In genomic region chr2:187462839-187463238, GRCh38 we compare ENCODE assay signal across 17 cellular contexts. TPM values are rescaled to one million over a fixed set of nuclear protein-coding genes. Genes with fewer than 3 reads are reported as not detected.
DNase-seq lines count a peak whose midpoint lies in the region; ATAC-seq, FAIRE-seq and TF ChIP-seq lines count a peak whose summit lies in the region.
"Had no signal": no experiment of that assay in that cellular context is flagged by ENCODE, and none has a peak within 500 bp of the region (broad histone marks: within the 10 kb centered on the region; RNA-seq: fewer than 3 reads in every experiment).

No MANE protein-coding gene starts in this region.

- peak; percentile 43 for ATAC-seq in HG02885 (IDR thresholded peaks at IDR 0.05; ENCODE audit: poor library complexity, unreplicated experiment)
- no peak; the same call in 2 of the 3 replicates for ATAC-seq in HepG2
- no peak for ATAC-seq in HG03175 (IDR thresholded peaks at IDR 0.05; ENCODE audit: unreplicated experiment)

- 27% methylated on average over 4 of the region's 4 CpGs for WGBS in HepG2 (ENCODE audit: low lambda C conversion rate)

- H3K79me2 ChIP-seq in HepG2 (ENCODE audit: insufficient read depth, low read length): no peaks in the 10 kb centered on the region

- BruUV-seq in HepG2 (replicated peaks; lab: Mats Ljungman, UMichigan): no TSS peak

- no peak for TF ChIP-seq POLR2A in HepG2 (IDR thresholded peaks at IDR 0.05; ENCODE audit: insufficient read depth in 1 of 2, low read depth in 2 of 2, low read length in 2 of 2)

- in situ Hi-C loops in HepG2 (cut with HindIII; ENCODE audit: extremely low pct_ligation_motif_present, low pct_unique_long_range_greater_than_20kb): no loop called here

- no peaks in the 10 kb centered on the region for H3K27me3 ChIP-seq in HepG2 (ENCODE audit: control insufficient read depth in 1 of 2, insufficient read depth in 2 of 2, low read length in 2 of 2)

- peaks cover 20% of the 10 kb centered on the region for H3K4me1 Mint-ChIP-seq in endothelial cell (ENCODE audit: unreplicated experiment)
- H3K4me1 Mint-ChIP-seq: B cell had no signal

- TF ChIP-seq CTCF in endothelial cell (IDR thresholded peaks at IDR 0.05; ENCODE audit: unreplicated experiment) (no peak), HepG2 (CRISPR knock-in tag; IDR thresholded peaks at IDR 0.05) (no peak)

- H3K27ac Mint-ChIP-seq in endothelial cell (ENCODE audit: unreplicated experiment): peak overlapping the region; percentile 70
- H3K27ac Mint-ChIP-seq: B cell; CD4-positive, alpha-beta T cell had no signal

- no peak for TF ChIP-seq EP300 in HepG2 (IDR thresholded peaks at IDR 0.05; ENCODE audit: low read depth in 2 of 2, low read length in 2 of 2)
- TF ChIP-seq EP300 in HepG2 (CRISPR knock-in tag; IDR thresholded peaks at IDR 0.05; ENCODE audit: borderline replicate concordance): no peak

- no peak for FAIRE-seq in HepG2 (lab: Jason Lieb, UNC)
- FAIRE-seq: GM12892, GM19239 had no signal

- peak overlapping the region; percentile 66 for H3K4me3 Mint-ChIP-seq in endothelial cell (ENCODE audit: unreplicated experiment)
- H3K4me3 Mint-ChIP-seq: B cell; CD4-positive, alpha-beta T cell had no signal

- CTCF ChIA-PET in HepG2 (lab: Yijun Ruan, JAX; ENCODE audit: low intra/inter-chr PET ratio, low total read pairs): no interaction called here

- H3K27ac ChIP-seq in HepG2 (ENCODE audit: extremely low read length, insufficient read depth, low read length): no peak overlapping the region
- H3K27ac ChIP-seq: GM23248 had no signal

- H3K9me3 ChIP-seq in HepG2 (ENCODE audit: low read length): no peaks in the 10 kb centered on the region

- no peaks in the 10 kb centered on the region for H4K20me1 ChIP-seq in HepG2 (ENCODE audit: insufficient read depth, low read length)

- H3K4me2 ChIP-seq in HepG2 (ENCODE audit: low read depth, low read length): peak overlapping the region; percentile 64

- H3K4me1 ChIP-seq in HepG2 (ENCODE audit: insufficient read depth, low read length): peaks cover 12% of the 10 kb centered on the region

- H3K9ac ChIP-seq in HepG2 (ENCODE audit: insufficient read depth, low read depth, low read length): no peak overlapping the region
- H3K9ac ChIP-seq: GM23248 had no signal

- intact Hi-C loops in HepG2 (cut with micrococcal nuclease; ENCODE audit: unreplicated experiment): no loop called here

- TF ChIP-seq RAD21 in HepG2 (CRISPR knock-in tag; IDR thresholded peaks at IDR 0.05): no peak

- no peak overlapping the region for H3K4me3 ChIP-seq in HepG2 (replicated peaks in 1 of 3; ENCODE audit: insufficient read depth in 1 of 3, low read depth in 2 of 3, low read length in 3 of 3)
- H3K4me3 ChIP-seq: GM23248 had no signal

- H3K36me3 Mint-ChIP-seq in endothelial cell (ENCODE audit: low read depth, unreplicated experiment): peaks cover 3% of the 10 kb centered on the region

- POLR2A ChIA-PET in HepG2 (lab: Yijun Ruan, JAX): no interaction called here

- H2AFZ ChIP-seq in HepG2 (ENCODE audit: low read length): no peak overlapping the region
- H2AFZ ChIP-seq: GM23248 had no signal

- no peak for DNase-seq in endothelial cell (ENCODE audit: low spot score)
- DNase-seq in HepG2 (ENCODE audit: low spot score): peak; percentile 18
- DNase-seq in DMS 273 treated with DMSO at 0.1 percent for 48 hours (lab: John Stamatoyannopoulos, UW): no peak
- no peak for DNase-seq in germinal center (ENCODE audit: low spot score)
- DNase-seq in NCI-H1417 treated with DMSO at 0.1 percent for 48 hours (lab: John Stamatoyannopoulos, UW): no peak
- DNase-seq: C1 segment of cervical spinal cord; Calu3; CD4-positive, alpha-beta T cell; DMS79; GM23248; H7; KBM-7 had no signal

- H3K27me3 Mint-ChIP-seq in endothelial cell (ENCODE audit: unreplicated experiment): no peaks in the 10 kb centered on the region
- H3K27me3 Mint-ChIP-seq: B cell; CD4-positive, alpha-beta T cell had no signal

- no peaks in the 10 kb centered on the region for H3K9me3 Mint-ChIP-seq in endothelial cell (ENCODE audit: unreplicated experiment)
- H3K9me3 Mint-ChIP-seq: CD4-positive, alpha-beta T cell had no signal

- peaks cover 1 to 3% of the 10 kb centered on the region in 2 experiments; a peak in 3 of 5 replicates for H3K36me3 ChIP-seq in HepG2 (replicated peaks in 1 of 2; ENCODE audit: control insufficient read depth in 1 of 2, insufficient read depth in 2 of 2, low read length in 2 of 2)

TF ChIP-seq in HepG2, 621 proteins besides CTCF, POLR2A, EP300 and RAD21:
- TF ChIP-seq PAF1 (CRISPR knock-in tag; IDR thresholded peaks at IDR 0.05): peak; percentile 92
- TF ChIP-seq CREB1 (IDR thresholded peaks at IDR 0.05): no peak
- TF ChIP-seq CREB1 (CRISPR knock-in tag; IDR thresholded peaks at IDR 0.05): 0 out of 2 replicates have a peak, but pooled peaks have one; percentile 4
- no peak for TF ChIP-seq CC2D1A (CRISPR knock-in tag; IDR thresholded peaks at IDR 0.05)
- TF ChIP-seq NFYB (CRISPR knock-in tag; IDR thresholded peaks at IDR 0.05): no peak
- TF ChIP-seq ARID5B (CRISPR knock-in tag; IDR thresholded peaks at IDR 0.05): peak; percentile 16; the same call in 1 of the 2 replicates

RNA-seq across cellular contexts. Expression of gene CALCRL, which starts 14.8 kb away (rescaled TPM):
- total RNA-seq in endothelial cell (ENCODE audit: unreplicated experiment): 129 TPM
- 0.02 TPM in 1 of 2 replicates, not detected in the other for total RNA-seq in HepG2 (2016; rRNA removed; fragmentation: Illumina TruSeq; extraction: Trizol)
- not detected in 2 replicates for total RNA-seq in HepG2 (2016; cell fraction: cytosol; rRNA removed; fragmentation: Illumina TruSeq; extraction: Trizol; ENCODE audit: low read depth)
- 0.15 TPM in 1 of 2 replicates, not detected in the other for total RNA-seq in HepG2 (2016; cell fraction: insoluble cytoplasmic fraction; rRNA removed; fragmentation: Illumina TruSeq; extraction: Trizol)
- total RNA-seq in HepG2 (2016; cell fraction: membrane; rRNA removed; fragmentation: Illumina TruSeq; extraction: Trizol): 0.21 TPM in 1 of 2 replicates, not detected in the other
- total RNA-seq in HepG2 (2016; cell fraction: nucleus; rRNA removed; fragmentation: Illumina TruSeq; extraction: Trizol): not detected in 2 replicates
- 0.18 TPM in 1 of 2 replicates, not detected in the other for polyA plus RNA-seq in HepG2 (2011; rRNA removed)
- 0.09 TPM in 1 of 2 replicates, not detected in the other for polyA plus RNA-seq in HepG2 (2011; cell fraction: cytosol; rRNA removed)
- polyA plus RNA-seq in HepG2 (2011; cell fraction: nucleus; rRNA removed): 0.03 TPM in 1 of 2 replicates, not detected in the other
- polyA plus RNA-seq in HepG2 (2012): 0.20 and 0.66 TPM in 2 replicates
- polyA plus RNA-seq in HepG2 (2016; cell fraction: cytosol; fragmentation: Illumina TruSeq; extraction: Trizol; ENCODE audit: low read depth): not detected in 2 replicates
- polyA plus RNA-seq in HepG2 (2016; cell fraction: insoluble cytoplasmic fraction; fragmentation: Illumina TruSeq; extraction: Trizol; ENCODE audit: low read depth): not detected in 2 replicates
- polyA plus RNA-seq in HepG2 (2016; cell fraction: membrane; fragmentation: Illumina TruSeq; extraction: Trizol; ENCODE audit: low read depth): not detected in 2 replicates
- polyA plus RNA-seq in HepG2 (2016; cell fraction: nucleus; fragmentation: Illumina TruSeq; extraction: Trizol; ENCODE audit: insufficient read depth, low read depth): not detected in 2 replicates
- polyA minus RNA-seq in HepG2 (2011; rRNA and poly(A)+ RNA removed; ENCODE audit: low replicate concordance): not detected in 2 replicates
- not detected in 2 replicates for polyA minus RNA-seq in HepG2 (2011; cell fraction: cytosol; rRNA and poly(A)+ RNA removed)
- 0.26 and 0.87 TPM in 2 replicates for polyA minus RNA-seq in HepG2 (2011; cell fraction: nucleus; rRNA and poly(A)+ RNA removed)

Comparison
In these comparisons a context has a peak if more than half of its experiments do, and no peak if none do; other contexts are left out.
1. RNA of gene CALCRL, which starts 14.8 kb away (total RNA-seq): 129 TPM in endothelial cell (single experiment); 0.02 to 0.21 TPM in HepG2; every median in the first group is over 100 times any median in the second.